In genomic region chr12:72261885-72262284, GRCh38 we compare ENCODE assay signal across 16 cellular contexts. TPM values are rescaled to one million over a fixed set of nuclear protein-coding genes. Genes with fewer than 3 reads are reported as not detected.
DNase-seq lines count a peak whose midpoint lies in the region; TF ChIP-seq lines count a peak whose summit lies in the region.
"Had no signal": no experiment of that assay in that cellular context is flagged by ENCODE, and none has a peak within 500 bp of the region (broad histone marks: within the 10 kb centered on the region; RNA-seq: fewer than 3 reads in every experiment).

No MANE protein-coding gene starts in this region.

- H3K27me3 ChIP-seq in testis: no peaks in the 10 kb centered on the region

- no peaks in the 10 kb centered on the region for H3K4me1 ChIP-seq in testis

- 57 to 61% methylated on average over 2 of the region's 2 CpGs for WGBS in testis, 2 donors

- no peak for TF ChIP-seq CTCF in testis (IDR thresholded peaks at IDR 0.05)

- TF ChIP-seq POLR2A in testis (IDR thresholded peaks at IDR 0.05): no peak

- H3K36me3 ChIP-seq in testis (ENCODE audit: low read depth, missing control alignments): no peaks in the 10 kb centered on the region

- intact Hi-C loops in testis (cut with DNase I; ENCODE audit: low total_unique reads): no loop called here

- DNase-seq in DMS 273 (lab: John Stamatoyannopoulos, UW; ENCODE audit: unreplicated experiment): peak; percentile 11
- no peak for DNase-seq in DMS 273 treated with DMSO at 0.1 percent for 48 hours (lab: John Stamatoyannopoulos, UW)
- DNase-seq in NCI-H82 treated with DMSO at 0.1 percent for 48 hours (lab: John Stamatoyannopoulos, UW; ENCODE audit: unreplicated experiment): peak; percentile 40
- peak; percentile 74 for DNase-seq in cerebellar cortex (ENCODE audit: low spot score)
- DNase-seq in middle frontal gyrus (ENCODE audit: extremely low spot score, low spot score): peak; percentile 1
- DNase-seq in testis: no peak
- DNase-seq in NCI-H1694 (lab: John Stamatoyannopoulos, UW): no peak
- no peak for DNase-seq in stimulated activated naive CD4-positive, alpha-beta T cell (lab: John Stamatoyannopoulos, UW)
- DNase-seq: CD8-positive, alpha-beta T cell; DMS79; HCEC 1CT had no signal

- no peak overlapping the region for H3K27ac ChIP-seq in testis
- H3K27ac ChIP-seq: 22Rv1, HL-60 had no signal

- H3K9me3 ChIP-seq in testis: no peaks in the 10 kb centered on the region

- H3K4me3 ChIP-seq in testis: no peak overlapping the region
- H3K4me3 ChIP-seq: GM23338, K562 had no signal

RNA-seq across cellular contexts. Expression of gene TRHDE, which starts 10.3 kb away (rescaled TPM):
- 1 to 10 TPM; 2.8 to 8.5 TPM for total RNA-seq in testis
- polyA plus RNA-seq in testis (ENCODE audit: insufficient read depth, low read depth, low replicate concordance): 3.9 TPM
- total RNA-seq: CD8-positive, alpha-beta T cell had no signal
- polyA plus RNA-seq: CD14-positive monocyte had no signal

Comparison
In these comparisons a context has a peak if more than half of its experiments do, and no peak if none do; other contexts are left out.
1. DNase-seq: peak in DMS 273 (single experiment), NCI-H82 treated with DMSO at 0.1 percent for 48 hours (single experiment), cerebellar cortex (single experiment) and middle frontal gyrus (single experiment); none in DMS 273 treated with DMSO at 0.1 percent for 48 hours (single experiment), testis (single experiment), NCI-H1694 (single experiment) and stimulated activated naive CD4-positive, alpha-beta T cell (0 of 6).